ENCODE assay signal across 9 cellular contexts in the genomic region with DNA sequence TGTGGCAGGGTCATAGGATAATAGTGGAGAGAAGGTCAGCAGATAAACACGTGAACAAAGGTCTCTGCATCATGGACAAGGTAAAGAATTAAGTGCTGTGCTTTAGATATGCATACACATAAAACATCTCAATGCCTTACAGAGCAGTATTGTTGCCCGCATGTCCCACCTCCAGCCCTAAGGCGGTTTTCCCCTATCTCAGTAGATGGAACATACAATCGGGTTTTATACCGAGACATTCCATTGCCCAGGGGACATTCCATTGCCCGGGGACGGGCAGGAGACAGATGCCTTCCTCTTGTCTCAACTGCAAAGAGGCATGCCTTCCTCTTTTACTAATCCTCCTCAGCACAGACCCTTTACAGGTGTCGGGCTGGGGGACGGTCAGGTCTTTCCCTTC. TPM values are rescaled to one million over a fixed set of nuclear protein-coding genes. Genes with fewer than 3 reads are reported as not detected.
"Had no signal": no experiment of that assay in that cellular context is flagged by ENCODE, and none has a peak within 500 bp of the region (broad histone marks: within the 10 kb centered on the region; RNA-seq: fewer than 3 reads in every experiment).

No MANE protein-coding gene starts in this region.

RNA-seq across cellular contexts. Expression of gene CIDEC, which starts 32.2 kb away (rescaled TPM):
- total RNA-seq: kidney, left lung, lower lobe of right lung, neural crest cell, osteoblast, smooth muscle cell, temporal lobe, upper lobe of right lung had no signal
- polyA plus RNA-seq: smooth muscle cell had no signal

RNA-seq across cellular contexts. Expression of gene IL17RE, which starts 54.8 kb away (rescaled TPM):
- total RNA-seq: skeletal muscle tissue had no signal
